In genomic region chr2:11621465-11621864, GRCh38 we compare ENCODE assay signal across 20 cellular contexts. TPM values are rescaled to one million over a fixed set of nuclear protein-coding genes. Genes with fewer than 3 reads are reported as not detected.
"Had no signal": no experiment of that assay in that cellular context is flagged by ENCODE, and none has a peak within 500 bp of the region (broad histone marks: within the 10 kb centered on the region; RNA-seq: fewer than 3 reads in every experiment).

No MANE protein-coding gene starts in this region.

- DNase-seq: activated CD4-positive, alpha-beta memory T cell treated with anti-CD3 and anti-CD28 coated beads, Interleukin-2, amount 10 ng/mL, durations not matched to agents 7 days and 5 days; activated CD4-positive, alpha-beta T cell treated with anti-CD3 and anti-CD28 coated beads for 48 hours; activated CD4-positive, CD25-positive, alpha-beta regulatory T cell; activated CD8-positive, alpha-beta memory T cell treated with anti-CD3 and anti-CD28 coated beads, Interleukin-2, amount 10 ng/mL, durations not matched to agents 7 days and 5 days; activated naive CD4-positive, alpha-beta T cell treated with anti-CD3 and anti-CD28 coated beads for 36 hours; activated naive CD8-positive, alpha-beta T cell treated with anti-CD3 and anti-CD28 coated beads, Interleukin-2, amount 50 U/mL, for 24 hours; brain microvascular endothelial cell; colonic mucosa; gastrocnemius medialis; heart left ventricle; kidney glomerular epithelial cell; left ventricle myocardium inferior; natural killer cell; pancreas; spleen; stimulated activated CD4-positive, alpha-beta T cell treated with anti-CD3 and anti-CD28 coated beads, Interleukin-4, amount 100 ng/mL, for 4 hours; stimulated activated naive B cell treated with anti-CD40 and anti-IgM and Interleukin-4, amounts not matched to agents 10 μg/mL and 1 μg/mL and 100 μg/mL, for 72 hours; upper lobe of right lung had no signal

- ATAC-seq: activated CD8-positive, alpha-beta memory T cell treated with anti-CD3 and anti-CD28 coated beads, Interleukin-2, amount 10 ng/mL, durations not matched to agents 7 days and 5 days; activated naive CD8-positive, alpha-beta T cell treated with anti-CD3 and anti-CD28 coated beads, Interleukin-2, amount 50 U/mL, for 24 hours; gastrocnemius medialis; heart left ventricle; natural killer cell; pancreas; stimulated activated naive B cell treated with anti-CD40 and anti-IgM and Interleukin-4, amounts not matched to agents 10 μg/mL and 1 μg/mL and 100 μg/mL, for 72 hours; upper lobe of right lung had no signal

- H3K27me3 ChIP-seq: brain microvascular endothelial cell, colonic mucosa, gastrocnemius medialis, heart left ventricle, neutrophil, pancreas, spleen, upper lobe of right lung had no signal

- H3K4me3 ChIP-seq: colonic mucosa, gastrocnemius medialis, heart left ventricle, left ventricle myocardium inferior, pancreas, spleen, upper lobe of right lung had no signal

- H3K36me3 ChIP-seq: brain microvascular endothelial cell, colonic mucosa, gastrocnemius medialis, neutrophil, pancreas, spleen, upper lobe of right lung had no signal

- H3K4me1 ChIP-seq: colonic mucosa, gastrocnemius medialis, heart left ventricle, left ventricle myocardium inferior, pancreas, spleen, upper lobe of right lung had no signal

- H3K9me3 ChIP-seq: colonic mucosa, gastrocnemius medialis, heart left ventricle, left ventricle myocardium inferior, neutrophil, pancreas, spleen, upper lobe of right lung had no signal

- H3K27ac ChIP-seq: brain microvascular endothelial cell, colonic mucosa, gastrocnemius medialis, heart left ventricle, left ventricle myocardium inferior, neutrophil, pancreas, spleen, upper lobe of right lung had no signal

RNA-seq across cellular contexts. Expression of gene NTSR2, which starts 48.5 kb away (rescaled TPM):
- total RNA-seq: activated CD4-positive, alpha-beta memory T cell treated with anti-CD3 and anti-CD28 coated beads, Interleukin-2, amount 10 ng/mL, durations not matched to agents 7 days and 5 days; activated CD8-positive, alpha-beta memory T cell treated with anti-CD3 and anti-CD28 coated beads, Interleukin-2, amount 10 ng/mL, durations not matched to agents 7 days and 5 days; activated naive CD4-positive, alpha-beta T cell treated with anti-CD3 and anti-CD28 coated beads for 36 hours; colonic mucosa; left ventricle myocardium inferior; natural killer cell; pancreas; spleen; T-helper 2 cell treated with Interferon-gamma antibody and Interleukin-4, amounts not matched to agents 100 ng/mL and 5 ng/mL, for 36 hours; upper lobe of right lung had no signal
